17 cellular contexts compared by ENCODE assay signal in the genomic region with DNA sequence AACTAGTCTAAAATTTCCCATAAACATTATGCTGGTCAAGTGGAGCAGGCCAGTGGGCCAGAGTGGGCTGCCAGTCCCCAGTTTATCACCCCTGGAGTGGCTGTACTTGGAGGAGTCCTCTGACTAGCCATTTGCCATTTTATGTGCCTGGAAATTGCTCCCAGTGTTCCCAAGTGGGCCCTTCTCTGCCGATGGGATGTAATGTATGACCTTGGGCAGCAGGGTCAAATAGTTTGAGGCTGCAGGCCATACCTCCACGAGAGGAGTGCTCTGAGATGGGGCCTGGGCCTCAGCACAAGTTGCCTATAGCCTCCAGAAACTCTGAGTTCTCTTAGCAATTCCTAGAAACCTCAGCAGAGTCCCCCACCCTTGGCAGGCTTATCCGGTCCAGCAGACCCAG.
DNase-seq lines count a peak whose midpoint lies in the region; ATAC-seq and TF ChIP-seq lines count a peak whose summit lies in the region.
"Had no signal": no experiment of that assay in that cellular context is flagged by ENCODE, and none has a peak within 500 bp of the region (broad histone marks: within the 10 kb centered on the region; RNA-seq: fewer than 3 reads in every experiment).

No MANE protein-coding gene starts in this region.

- POLR2A ChIA-PET in HEK293T (lab: Yijun Ruan, JAX), result interaction anchor here (3.2 kb wide), 1 partner anchor 17 kb away, joined by 10 read pairs; a partner anchor contains a TSS

- ATAC-seq in HG03469 (IDR thresholded peaks at IDR 0.05; ENCODE audit: unreplicated experiment) (no peak), GM21723 (IDR thresholded peaks at IDR 0.05; ENCODE audit: unreplicated experiment) (no peak)

- TF ChIP-seq CTCF in GM10266 (IDR thresholded peaks at IDR 0.05; ENCODE audit: control insufficient read depth, insufficient read depth, low read depth, missing control alignments), result no peak

- CTCF ChIA-PET in HEK293T (lab: Yijun Ruan, JAX), result no interaction called here

- DNase-seq in GM10266 (ENCODE audit: extremely low spot score) (peak; percentile 2), HEK293T (ENCODE audit: extremely low spot score) (peak; percentile 10), iPS-NIHi7 (ENCODE audit: extremely low spot score) (peak; percentile 11), HuH-7.5 (ENCODE audit: low spot score) (no peak)
- DNase-seq: BE2C; C1 segment of cervical spinal cord; CD4-positive, CD25-positive, alpha-beta regulatory T cell; CD8-positive, alpha-beta memory T cell; COR-L47; DMS 273 treated with DMSO at 0.1 percent for 48 hours; DMS53; DND-41; EL; GM23248; KBM-7 had no signal

TF ChIP-seq in HEK293T, 16 proteins besides CTCF, POLR2A, EP300 and RAD21:
- TF ChIP-seq ELF4 (IDR thresholded peaks at IDR 0.05), result no peak
- no peak for TF ChIP-seq FOXM1 (IDR thresholded peaks at IDR 0.05; ENCODE audit: borderline replicate concordance)
- TF ChIP-seq HDGF (IDR thresholded peaks at IDR 0.05; ENCODE audit: borderline replicate concordance), result no peak
- TF ChIP-seq FOXA1 (IDR thresholded peaks at IDR 0.05), result no peak
- no peak for TF ChIP-seq L3MBTL2 (conservative IDR thresholded peaks at IDR 0.05)
- no peak for TF ChIP-seq FOXK2 (IDR thresholded peaks at IDR 0.05)
- no peak for TF ChIP-seq ZNF384 (IDR thresholded peaks at IDR 0.05)
- TF ChIP-seq SP1 (IDR thresholded peaks at IDR 0.05), result no peak
- no peak for TF ChIP-seq ARNT (IDR thresholded peaks at IDR 0.05)
- TF ChIP-seq SUZ12 (IDR thresholded peaks at IDR 0.05), result no peak
- no peak for TF ChIP-seq TARDBP (IDR thresholded peaks at IDR 0.05)
TF ChIP-seq in HEK293T: peak in this region for 0.
